ENCODE assay signal across 1 cellular context in the genomic region with DNA sequence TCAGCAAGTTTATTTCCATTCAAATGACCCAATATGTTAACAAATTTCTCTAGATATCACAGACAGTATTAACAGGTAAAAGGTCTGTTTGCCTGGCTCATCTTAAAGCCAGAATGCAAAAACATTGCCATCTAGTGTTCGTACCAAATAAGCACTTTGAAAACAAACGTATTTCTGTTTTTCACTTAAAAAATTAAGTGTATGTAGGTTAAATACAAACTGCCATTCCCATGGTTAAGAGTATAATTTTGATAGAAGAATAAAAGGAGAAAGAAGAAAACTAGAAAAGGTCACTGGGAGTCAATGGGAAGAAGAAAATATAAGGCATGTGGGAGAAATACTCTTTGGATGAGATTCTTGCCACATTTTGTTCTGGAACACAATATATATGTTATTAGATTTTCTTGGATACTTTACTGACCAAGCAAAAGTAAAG.
TF ChIP-seq lines count a peak whose summit lies in the region.

No MANE protein-coding gene starts in this region.

TF ChIP-seq in GM23338, 12 proteins besides CTCF, POLR2A, EP300 and RAD21 (continued from another document):
- TF ChIP-seq, protein P1, sequence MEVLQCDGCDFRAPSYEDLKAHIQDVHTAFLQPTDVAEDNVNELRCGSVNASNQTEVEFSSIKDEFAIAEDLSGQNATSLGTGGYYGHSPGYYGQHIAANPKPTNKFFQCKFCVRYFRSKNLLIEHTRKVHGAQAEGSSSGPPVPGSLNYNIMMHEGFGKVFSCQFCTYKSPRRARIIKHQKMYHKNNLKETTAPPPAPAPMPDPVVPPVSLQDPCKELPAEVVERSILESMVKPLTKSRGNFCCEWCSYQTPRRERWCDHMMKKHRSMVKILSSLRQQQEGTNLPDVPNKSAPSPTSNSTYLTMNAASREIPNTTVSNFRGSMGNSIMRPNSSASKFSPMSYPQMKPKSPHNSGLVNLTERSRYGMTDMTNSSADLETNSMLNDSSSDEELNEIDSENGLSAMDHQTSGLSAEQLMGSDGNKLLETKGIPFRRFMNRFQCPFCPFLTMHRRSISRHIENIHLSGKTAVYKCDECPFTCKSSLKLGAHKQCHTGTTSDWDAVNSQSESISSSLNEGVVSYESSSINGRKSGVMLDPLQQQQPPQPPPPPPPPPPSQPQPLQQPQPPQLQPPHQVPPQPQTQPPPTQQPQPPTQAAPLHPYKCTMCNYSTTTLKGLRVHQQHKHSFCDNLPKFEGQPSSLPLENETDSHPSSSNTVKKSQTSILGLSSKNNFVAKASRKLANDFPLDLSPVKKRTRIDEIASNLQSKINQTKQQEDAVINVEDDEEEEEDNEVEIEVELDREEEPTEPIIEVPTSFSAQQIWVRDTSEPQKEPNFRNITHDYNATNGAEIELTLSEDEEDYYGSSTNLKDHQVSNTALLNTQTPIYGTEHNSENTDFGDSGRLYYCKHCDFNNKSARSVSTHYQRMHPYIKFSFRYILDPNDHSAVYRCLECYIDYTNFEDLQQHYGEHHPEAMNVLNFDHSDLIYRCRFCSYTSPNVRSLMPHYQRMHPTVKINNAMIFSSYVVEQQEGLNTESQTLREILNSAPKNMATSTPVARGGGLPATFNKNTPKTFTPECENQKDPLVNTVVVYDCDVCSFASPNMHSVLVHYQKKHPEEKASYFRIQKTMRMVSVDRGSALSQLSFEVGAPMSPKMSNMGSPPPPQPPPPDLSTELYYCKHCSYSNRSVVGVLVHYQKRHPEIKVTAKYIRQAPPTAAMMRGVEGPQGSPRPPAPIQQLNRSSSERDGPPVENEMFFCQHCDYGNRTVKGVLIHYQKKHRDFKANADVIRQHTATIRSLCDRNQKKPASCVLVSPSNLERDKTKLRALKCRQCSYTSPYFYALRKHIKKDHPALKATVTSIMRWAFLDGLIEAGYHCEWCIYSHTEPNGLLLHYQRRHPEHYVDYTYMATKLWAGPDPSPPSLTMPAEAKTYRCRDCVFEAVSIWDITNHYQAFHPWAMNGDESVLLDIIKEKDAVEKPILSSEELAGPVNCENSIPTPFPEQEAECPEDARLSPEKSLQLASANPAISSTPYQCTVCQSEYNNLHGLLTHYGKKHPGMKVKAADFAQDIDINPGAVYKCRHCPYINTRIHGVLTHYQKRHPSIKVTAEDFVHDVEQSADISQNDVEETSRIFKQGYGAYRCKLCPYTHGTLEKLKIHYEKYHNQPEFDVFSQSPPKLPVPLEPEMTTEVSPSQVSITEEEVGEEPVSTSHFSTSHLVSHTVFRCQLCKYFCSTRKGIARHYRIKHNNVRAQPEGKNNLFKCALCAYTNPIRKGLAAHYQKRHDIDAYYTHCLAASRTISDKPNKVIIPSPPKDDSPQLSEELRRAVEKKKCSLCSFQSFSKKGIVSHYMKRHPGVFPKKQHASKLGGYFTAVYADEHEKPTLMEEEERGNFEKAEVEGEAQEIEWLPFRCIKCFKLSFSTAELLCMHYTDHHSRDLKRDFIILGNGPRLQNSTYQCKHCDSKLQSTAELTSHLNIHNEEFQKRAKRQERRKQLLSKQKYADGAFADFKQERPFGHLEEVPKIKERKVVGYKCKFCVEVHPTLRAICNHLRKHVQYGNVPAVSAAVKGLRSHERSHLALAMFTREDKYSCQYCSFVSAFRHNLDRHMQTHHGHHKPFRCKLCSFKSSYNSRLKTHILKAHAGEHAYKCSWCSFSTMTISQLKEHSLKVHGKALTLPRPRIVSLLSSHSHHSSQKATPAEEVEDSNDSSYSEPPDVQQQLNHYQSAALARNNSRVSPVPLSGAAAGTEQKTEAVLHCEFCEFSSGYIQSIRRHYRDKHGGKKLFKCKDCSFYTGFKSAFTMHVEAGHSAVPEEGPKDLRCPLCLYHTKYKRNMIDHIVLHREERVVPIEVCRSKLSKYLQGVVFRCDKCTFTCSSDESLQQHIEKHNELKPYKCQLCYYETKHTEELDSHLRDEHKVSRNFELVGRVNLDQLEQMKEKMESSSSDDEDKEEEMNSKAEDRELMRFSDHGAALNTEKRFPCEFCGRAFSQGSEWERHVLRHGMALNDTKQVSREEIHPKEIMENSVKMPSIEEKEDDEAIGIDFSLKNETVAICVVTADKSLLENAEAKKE (CRISPR knock-in tag; IDR thresholded peaks at IDR 0.05): no peak
- TF ChIP-seq ETS1 (IDR thresholded peaks at IDR 0.05): no peak
- TF ChIP-seq POLR2AphosphoS5 (IDR thresholded peaks at IDR 0.05; ENCODE audit: low read depth): no peak
- TF ChIP-seq JUNB (IDR thresholded peaks at IDR 0.05; ENCODE audit: unreplicated experiment): no peak
- TF ChIP-seq EZH2phosphoT487 (IDR thresholded peaks at IDR 0.05; ENCODE audit: unreplicated experiment): no peak
- no peak for TF ChIP-seq STAT1 (IDR thresholded peaks at IDR 0.05; ENCODE audit: unreplicated experiment)
- no peak for TF ChIP-seq ZNF331 (CRISPR knock-in tag; IDR thresholded peaks at IDR 0.05; ENCODE audit: low read depth)
- TF ChIP-seq CREB1 (CRISPR knock-in tag; IDR thresholded peaks at IDR 0.05; ENCODE audit: low read depth): no peak
